8 cellular contexts compared by ENCODE assay signal in the genomic region with DNA sequence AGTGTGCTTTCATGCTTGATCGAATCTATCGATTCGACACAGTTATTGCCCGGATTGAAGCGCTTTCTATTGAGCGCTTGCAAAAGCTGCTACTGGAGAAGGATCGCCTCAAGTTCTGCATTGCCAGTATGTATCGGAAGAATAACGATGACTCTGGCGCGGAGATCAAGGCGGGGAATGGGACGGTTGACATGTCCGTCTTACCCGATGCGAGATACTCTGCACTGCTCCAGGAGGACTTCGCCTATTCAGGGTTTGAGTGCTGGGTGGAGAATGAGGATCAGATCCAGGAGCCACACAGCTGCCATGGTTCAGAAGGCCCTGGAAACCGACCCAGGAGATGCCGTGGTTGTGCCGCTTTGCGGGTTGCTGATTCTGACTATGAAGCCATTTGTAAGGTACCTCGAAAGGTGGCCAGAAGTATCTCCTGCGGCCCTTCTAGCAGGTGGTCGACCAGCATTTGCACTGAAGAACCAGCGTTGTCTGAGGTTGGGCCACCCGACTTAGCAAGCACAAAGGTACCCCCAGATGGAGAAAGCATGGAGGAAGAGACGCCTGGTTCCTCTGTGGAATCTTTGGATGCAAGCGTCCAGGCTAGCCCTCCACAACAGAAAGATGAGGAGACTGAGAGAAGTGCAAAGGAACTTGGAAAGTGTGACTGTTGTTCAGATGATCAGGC.
DNase-seq lines count a peak whose midpoint lies in the region; ATAC-seq and TF ChIP-seq lines count a peak whose summit lies in the region.
"Not testable (repeated sequence)": the region's sequence is repeated elsewhere in the genome, so short reads cannot be mapped to it uniquely, and the experiment has no call there.

No MANE protein-coding gene starts in this region.

- H3K4me1 ChIP-seq in esophagus squamous epithelium (peaks cover 0 to 21% (median 0%) of the 10 kb centered on the region in 3 donors), gastrocnemius medialis (peaks cover 10 to 19% of the 10 kb centered on the region in 2 donors)
- not testable (repeated sequence) for H3K4me1 ChIP-seq in right lobe of liver

- ATAC-seq in GM18868 (IDR thresholded peaks at IDR 0.05; ENCODE audit: unreplicated experiment) (peak; percentile 0), right lobe of liver (peak in 2 of 4 donors; percentile 0 to 4)
- not testable (repeated sequence) for ATAC-seq in gastrocnemius medialis

- in situ Hi-C loops in gastrocnemius medialis (cut with MboI; ENCODE audit: low sequenced_read_pairs in 4 of 4): not testable (repeated sequence)

- not testable (repeated sequence) for H3K27ac ChIP-seq in AG04450 (ENCODE audit: low read depth, low read length)
- H3K27ac ChIP-seq in esophagus squamous epithelium (peak overlapping the region in 3 of 4 donors; percentile 48 to 82 (median 55)), right lobe of liver (peak overlapping the region in 2 of 3 donors; percentile 52 to 80), gastrocnemius medialis (peak overlapping the region; percentile 66 to 75 (median 66))

- not testable (repeated sequence) for H3K36me3 ChIP-seq in esophagus squamous epithelium, right lobe of liver, gastrocnemius medialis

- not testable (repeated sequence) for H3K27me3 ChIP-seq in AG04450 (ENCODE audit: control insufficient read depth, insufficient read depth, low read length); esophagus squamous epithelium; right lobe of liver; gastrocnemius medialis

- peak overlapping the region; percentile 68 for H3K4me3 ChIP-seq in AG04450 (ENCODE audit: low read depth, low read length)
- peak overlapping the region; percentile 26 to 70 (median 54) for H3K4me3 ChIP-seq in esophagus squamous epithelium
- peak overlapping the region; percentile 44 to 62 (median 49) for H3K4me3 ChIP-seq in right lobe of liver
- H3K4me3 ChIP-seq in gastrocnemius medialis: peak overlapping the region; percentile 20 to 57 (median 48)

- WGBS in esophagus squamous epithelium, 2 donors: 0 to 11% methylated on average over 2 to 5 of the region's 28 CpGs
- WGBS in right lobe of liver (ENCODE audit: insufficient coverage, low coverage, low lambda C conversion rate, missing lambda C conversion rate): 3% methylated on average over 19 of the region's 28 CpGs

- POLR2A ChIA-PET in AG04450 (lab: Yijun Ruan, JAX): not testable (repeated sequence)

- H3K9me3 ChIP-seq in AG04450 (ENCODE audit: control insufficient read depth, insufficient read depth, low read length); esophagus squamous epithelium; right lobe of liver; gastrocnemius medialis: not testable (repeated sequence)

- DNase-seq in AG04450 (ENCODE audit: low read depth, low spot score); esophagus squamous epithelium (lab: John Stamatoyannopoulos, UW); gastrocnemius medialis: not testable (repeated sequence)
- DNase-seq in HK-2 (ENCODE audit: unreplicated experiment): peak; percentile 10
- peak; percentile 3 for DNase-seq in RKO (ENCODE audit: low spot score)
- peak; percentile 25 for DNase-seq in activated naive CD4-positive, alpha-beta T cell treated with Interleukin-2 at 50 U/mL for 16 hours
- peak in 1 of 3 donors; percentile 45 for DNase-seq in right lobe of liver

- not testable (repeated sequence) for TF ChIP-seq CTCF in AG04450 (IDR thresholded peaks at IDR 0.05; ENCODE audit: low read depth, low read length); esophagus squamous epithelium (IDR thresholded peaks at IDR 0.05); right lobe of liver (IDR thresholded peaks at IDR 0.05); gastrocnemius medialis (IDR thresholded peaks at IDR 0.05 in 4 of 5, conservative IDR thresholded peaks at IDR 0.05 in 1 of 5)

- intact Hi-C loops in esophagus squamous epithelium (cut with DNase I); right lobe of liver (cut with DNase I); gastrocnemius medialis (cut with DNase I; ENCODE audit: low total_unique reads): not testable (repeated sequence)

- not testable (repeated sequence) for TF ChIP-seq POLR2A in esophagus squamous epithelium (IDR thresholded peaks at IDR 0.05); right lobe of liver (IDR thresholded peaks at IDR 0.05); gastrocnemius medialis (IDR thresholded peaks at IDR 0.05)

- CTCF ChIA-PET in AG04450 (lab: Charles Lee): not testable (repeated sequence)
